8 cellular contexts compared by ENCODE assay signal in genomic region chr5:5419291-5420210, GRCh38. TPM values are rescaled to one million over a fixed set of nuclear protein-coding genes. Genes with fewer than 3 reads are reported as not detected.
DNase-seq lines count a peak whose midpoint lies in the region; ATAC-seq and TF ChIP-seq lines count a peak whose summit lies in the region.

No MANE protein-coding gene starts in this region.

- H3K27me3 ChIP-seq in WERI-Rb-1 (ENCODE audit: insufficient read depth, low read depth, severe bottlenecking) (peaks cover 6% of the 10 kb centered on the region), thyroid gland (no peaks in the 10 kb centered on the region)

- no peak overlapping the region for H3K27ac Mint-ChIP-seq in activated naive CD8-positive, alpha-beta T cell
- H3K27ac Mint-ChIP-seq in activated naive CD8-positive, alpha-beta T cell treated with anti-CD3 and anti-CD28 coated beads for 36 hours = no peak overlapping the region

- no peak for ATAC-seq in HG03280 (IDR thresholded peaks at IDR 0.05; ENCODE audit: unreplicated experiment)

- intact Hi-C loops in thyroid gland (cut with DNase I) = loop anchor here (5.0 kb wide), 1 partner anchor 277 kb away; the partner anchor contains the start of gene ADAMTS16

- H3K36me3 ChIP-seq in WERI-Rb-1 (no peaks in the 10 kb centered on the region; the same call in 1 of the 2 replicates), thyroid gland (no peaks in the 10 kb centered on the region)

- TF ChIP-seq POLR2A in thyroid gland (IDR thresholded peaks at IDR 0.05) = no peak

- H3K36me3 Mint-ChIP-seq in activated naive CD8-positive, alpha-beta T cell = peaks cover 9% of the 10 kb centered on the region
- peaks cover 7% of the 10 kb centered on the region for H3K36me3 Mint-ChIP-seq in activated naive CD8-positive, alpha-beta T cell treated with anti-CD3 and anti-CD28 coated beads for 36 hours

- peaks cover 21 to 23% of the 10 kb centered on the region in 2 donors for H3K4me1 ChIP-seq in thyroid gland

- H3K4me3 Mint-ChIP-seq in activated naive CD8-positive, alpha-beta T cell = peak overlapping the region; percentile 49
- no peak overlapping the region for H3K4me3 Mint-ChIP-seq in activated naive CD8-positive, alpha-beta T cell treated with anti-CD3 and anti-CD28 coated beads for 36 hours

- DNase-seq in activated naive CD8-positive, alpha-beta T cell treated with anti-CD3 and anti-CD28 coated beads for 36 hours = no peak
- DNase-seq in NCI-H2029 treated with DMSO at 0.1 percent for 48 hours (lab: John Stamatoyannopoulos, UW) (peak; percentile 68), WERI-Rb-1 (peak; percentile 17), iPS-NIHi11 (ENCODE audit: low spot score) (peak; percentile 57), thyroid gland (peak in 1 of 2 donors; percentile 15)
- no peak for DNase-seq in stimulated activated CD4-positive, alpha-beta T cell treated with anti-CD3 and anti-CD28 coated beads, Interleukin-15, amount 100 ng/mL, for 24 hours

- H3K27ac ChIP-seq in WERI-Rb-1 = no peak overlapping the region
- no peak overlapping the region for H3K27ac ChIP-seq in thyroid gland

- no peaks in the 10 kb centered on the region for H3K9me3 Mint-ChIP-seq in activated naive CD8-positive, alpha-beta T cell (ENCODE audit: low read depth)
- H3K9me3 Mint-ChIP-seq in activated naive CD8-positive, alpha-beta T cell treated with anti-CD3 and anti-CD28 coated beads for 36 hours = no peaks in the 10 kb centered on the region

- no peak overlapping the region for H3K4me3 ChIP-seq in WERI-Rb-1 (ENCODE audit: low read depth, low read length)
- no peak overlapping the region for H3K4me3 ChIP-seq in thyroid gland (replicated peaks in 1 of 3)

- TF ChIP-seq CTCF in WERI-Rb-1 (IDR thresholded peaks at IDR 0.05; ENCODE audit: low read depth, low read length) (peak; percentile 55), thyroid gland (IDR thresholded peaks at IDR 0.05) (peak in 5 of 6 experiments; percentile 32 to 84 (median 60))

- no peaks in the 10 kb centered on the region for H3K27me3 Mint-ChIP-seq in activated naive CD8-positive, alpha-beta T cell
- H3K27me3 Mint-ChIP-seq in activated naive CD8-positive, alpha-beta T cell treated with anti-CD3 and anti-CD28 coated beads for 36 hours = no peaks in the 10 kb centered on the region

- H3K9me3 ChIP-seq in WERI-Rb-1 (ENCODE audit: severe bottlenecking) (no peaks in the 10 kb centered on the region), thyroid gland (no peaks in the 10 kb centered on the region)

- H3K4me1 Mint-ChIP-seq in activated naive CD8-positive, alpha-beta T cell (ENCODE audit: low read depth) = peaks cover 19% of the 10 kb centered on the region
- peaks cover 18% of the 10 kb centered on the region for H3K4me1 Mint-ChIP-seq in activated naive CD8-positive, alpha-beta T cell treated with anti-CD3 and anti-CD28 coated beads for 36 hours

- 31 to 33% methylated on average over 11 of the region's 11 CpGs for WGBS in thyroid gland, 2 donors

RNA-seq across cellular contexts. Expression of gene ICE1, which starts 2.9 kb away (rescaled TPM):
- total RNA-seq in activated naive CD8-positive, alpha-beta T cell treated with anti-CD3 and anti-CD28 coated beads for 36 hours = 10 to 100 TPM; 35.9 to 37.7 TPM
- 10 to 100 TPM; 36.7 to 71.8 (median 41.6) TPM for total RNA-seq in thyroid gland

Comparison
In these comparisons a context has a peak if more than half of its experiments do, and no peak if none do; other contexts are left out.
1. DNase-seq: peak in NCI-H2029 treated with DMSO at 0.1 percent for 48 hours (single experiment), WERI-Rb-1 (single experiment) and iPS-NIHi11 (single experiment); none in activated naive CD8-positive, alpha-beta T cell treated with anti-CD3 and anti-CD28 coated beads for 36 hours (single experiment) and stimulated activated CD4-positive, alpha-beta T cell treated with anti-CD3 and anti-CD28 coated beads, Interleukin-15, amount 100 ng/mL, for 24 hours (single experiment).